11 cellular contexts compared by ENCODE assay signal in the genomic region with DNA sequence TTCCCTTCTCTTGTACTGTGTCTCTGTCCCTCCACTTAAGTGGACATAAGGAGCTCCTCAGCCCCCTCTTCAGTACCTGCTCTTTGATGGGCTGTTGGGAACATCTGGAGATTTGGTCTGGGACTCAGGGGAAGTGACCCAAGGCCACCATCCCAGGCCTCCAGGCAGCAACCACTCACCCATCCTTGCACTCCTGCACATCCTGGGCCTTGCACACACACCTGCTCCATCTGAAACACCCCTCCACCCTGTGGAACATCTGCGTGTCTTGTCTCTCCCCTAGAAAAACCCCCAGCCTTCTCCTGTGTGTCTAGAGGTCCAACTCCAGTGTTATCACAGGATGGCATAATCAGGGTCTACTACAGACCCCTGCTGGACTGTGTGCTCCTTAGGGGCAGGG.
DNase-seq lines count a peak whose midpoint lies in the region; ATAC-seq and TF ChIP-seq lines count a peak whose summit lies in the region.
"Had no signal": no experiment of that assay in that cellular context is flagged by ENCODE, and none has a peak within 500 bp of the region (broad histone marks: within the 10 kb centered on the region; RNA-seq: fewer than 3 reads in every experiment).

No MANE protein-coding gene starts in this region.

- no peak for DNase-seq in heart right ventricle
- no peak for DNase-seq in Right ventricle myocardium inferior (ENCODE audit: missing footprints)
- DNase-seq in esophagus squamous epithelium (lab: John Stamatoyannopoulos, UW): no peak
- no peak for DNase-seq in prostate gland (ENCODE audit: low spot score)
- DNase-seq in stimulated activated naive CD8-positive, alpha-beta T cell treated with anti-CD3 and anti-CD28 coated beads, Interleukin-15, amount 100 ng/mL, for 72 hours: no peak
- DNase-seq in OCI-LY7 (ENCODE audit: low spot score): no peak
- no peak for DNase-seq in NCI-H2107 (lab: John Stamatoyannopoulos, UW)
- DNase-seq: activated naive CD4-positive, alpha-beta T cell treated with anti-CD3 and anti-CD28 coated beads, Interleukin-2, amount 10 ng/mL, durations not matched to agents 7 days and 5 days; cerebellar nuclear complex; NCI-H510A treated with DMSO at 0.1 percent for 48 hours had no signal

- H3K27me3 Mint-ChIP-seq in stimulated activated naive CD8-positive, alpha-beta T cell treated with anti-CD3 and anti-CD28 coated beads, Interleukin-15, amount 100 ng/mL, for 72 hours: peaks cover 27% of the 10 kb centered on the region

- no peak overlapping the region for H3K4me3 Mint-ChIP-seq in stimulated activated naive CD8-positive, alpha-beta T cell treated with anti-CD3 and anti-CD28 coated beads, Interleukin-15, amount 100 ng/mL, for 72 hours
- H3K4me3 Mint-ChIP-seq: activated naive CD4-positive, alpha-beta T cell treated with anti-CD3 and anti-CD28 coated beads, Interleukin-2, amount 10 ng/mL, durations not matched to agents 7 days and 5 days had no signal

- CTCF ChIA-PET in OCI-LY7 (lab: Charles Lee; ENCODE audit: unreplicated experiment): no interaction called here

- WGBS in heart right ventricle, 2 donors: 76% methylated on average over 1 of the region's 1 CpG
- 100% methylated on average over 1 of the region's 1 CpG for WGBS in esophagus squamous epithelium, 2 donors
- WGBS in prostate gland: 100% methylated on average over 1 of the region's 1 CpG

- H3K27me3 ChIP-seq in heart right ventricle: no peaks in the 10 kb centered on the region
- no peaks in the 10 kb centered on the region for H3K27me3 ChIP-seq in esophagus squamous epithelium
- no peaks in the 10 kb centered on the region for H3K27me3 ChIP-seq in prostate gland (replicated peaks; ENCODE audit: insufficient read depth)

- H3K9me3 ChIP-seq in heart right ventricle (no peaks in the 10 kb centered on the region), esophagus squamous epithelium (no peaks in the 10 kb centered on the region), prostate gland (no peaks in the 10 kb centered on the region), OCI-LY7 (ENCODE audit: low read length) (no peaks in the 10 kb centered on the region)

- no peak for TF ChIP-seq POLR2A in esophagus squamous epithelium (IDR thresholded peaks at IDR 0.05)
- TF ChIP-seq POLR2A in prostate gland (IDR thresholded peaks at IDR 0.05): no peak

- H3K4me1 ChIP-seq in heart right ventricle (peaks cover 27 to 99% (median 85%) of the 10 kb centered on the region in 9 donors), esophagus squamous epithelium (peaks cover 13 to 71% (median 31%) of the 10 kb centered on the region in 3 donors), prostate gland (replicated peaks) (peaks cover 2% of the 10 kb centered on the region), OCI-LY7 (ENCODE audit: insufficient read depth, low read length, poor library complexity, severe bottlenecking) (peaks cover 26% of the 10 kb centered on the region)

- peaks cover 0 to 5% (median 0%) of the 10 kb centered on the region in 9 donors for H3K36me3 ChIP-seq in heart right ventricle
- H3K36me3 ChIP-seq in esophagus squamous epithelium: peaks cover 0 to 19% (median 0%) of the 10 kb centered on the region in 3 donors
- no peaks in the 10 kb centered on the region for H3K36me3 ChIP-seq in prostate gland
- no peaks in the 10 kb centered on the region for H3K36me3 ChIP-seq in OCI-LY7 (ENCODE audit: insufficient read depth, low read length)

- no peaks in the 10 kb centered on the region for H3K9me2 ChIP-seq in OCI-LY7 (ENCODE audit: insufficient read depth, low read length)

- no TSS peak for BruUV-seq in OCI-LY7 (replicated peaks; lab: Mats Ljungman, UMichigan)

- intact Hi-C loops in heart right ventricle (cut with DNase I): loop anchor here in 7 of 10 donors (1.0 to 5.0 kb wide), 8 partner anchors 35 to 76 kb away; partner anchors contain the start of gene MGLL (in 5 of the 7)
- intact Hi-C loops in Right ventricle myocardium inferior (cut with DNase I): loop anchor here (2.0 kb wide), 1 partner anchor 50 kb away; no protein-coding TSS in a partner anchor
- intact Hi-C loops in esophagus squamous epithelium (cut with DNase I): no loop called here
- intact Hi-C loops in prostate gland (cut with DNase I): no loop called here
- intact Hi-C loops in OCI-LY7 (cut with micrococcal nuclease; ENCODE audit: unreplicated experiment): no loop called here

- no peak for TF ChIP-seq CTCF in heart right ventricle (IDR thresholded peaks at IDR 0.05)
- no peak for TF ChIP-seq CTCF in esophagus squamous epithelium (IDR thresholded peaks at IDR 0.05)
- no peak for TF ChIP-seq CTCF in prostate gland (IDR thresholded peaks at IDR 0.05)
- TF ChIP-seq CTCF in OCI-LY7 (conservative IDR thresholded peaks at IDR 0.05; ENCODE audit: low read length): no peak

- peaks cover 20% of the 10 kb centered on the region for H3K4me1 Mint-ChIP-seq in stimulated activated naive CD8-positive, alpha-beta T cell treated with anti-CD3 and anti-CD28 coated beads, Interleukin-15, amount 100 ng/mL, for 72 hours
- H3K4me1 Mint-ChIP-seq: activated naive CD4-positive, alpha-beta T cell treated with anti-CD3 and anti-CD28 coated beads, Interleukin-2, amount 10 ng/mL, durations not matched to agents 7 days and 5 days had no signal

- H3K4me3 ChIP-seq in heart right ventricle (no peak overlapping the region), esophagus squamous epithelium (no peak overlapping the region), prostate gland (no peak overlapping the region), OCI-LY7 (ENCODE audit: low read depth, low read length, poor library complexity, severe bottlenecking) (no peak overlapping the region)

- peak overlapping the region in 1 of 2 donors; percentile 54 for H3K27ac Mint-ChIP-seq in stimulated activated naive CD8-positive, alpha-beta T cell treated with anti-CD3 and anti-CD28 coated beads, Interleukin-15, amount 100 ng/mL, for 72 hours
- H3K27ac Mint-ChIP-seq: activated naive CD4-positive, alpha-beta T cell treated with anti-CD3 and anti-CD28 coated beads, Interleukin-2, amount 10 ng/mL, durations not matched to agents 7 days and 5 days had no signal

- no peaks in the 10 kb centered on the region for H3K79me2 ChIP-seq in OCI-LY7 (ENCODE audit: insufficient read depth, low read depth, low read length)

- no peak overlapping the region for H2AFZ ChIP-seq in OCI-LY7 (ENCODE audit: low read length)

- POLR2A ChIA-PET in OCI-LY7 (lab: Charles Lee): interaction anchor here (1.0 kb wide), 1 partner anchor 11 kb away, joined by 3 read pairs; no protein-coding TSS in a partner anchor

- H3K4me2 ChIP-seq in OCI-LY7 (ENCODE audit: low read length): no peak overlapping the region

- H3K27ac ChIP-seq in heart right ventricle (peak overlapping the region; percentile 63 to 94 (median 84)), esophagus squamous epithelium (peak overlapping the region; percentile 56 to 80 (median 76)), prostate gland (peak overlapping the region; percentile 56 to 63), OCI-LY7 (ENCODE audit: low read depth, low read length, poor library complexity, severe bottlenecking) (no peak overlapping the region)

- H3K9me3 Mint-ChIP-seq in stimulated activated naive CD8-positive, alpha-beta T cell treated with anti-CD3 and anti-CD28 coated beads, Interleukin-15, amount 100 ng/mL, for 72 hours: no peaks in the 10 kb centered on the region
- H3K9me3 Mint-ChIP-seq: activated naive CD4-positive, alpha-beta T cell treated with anti-CD3 and anti-CD28 coated beads, Interleukin-2, amount 10 ng/mL, durations not matched to agents 7 days and 5 days had no signal

- ATAC-seq in heart right ventricle: peak in 1 of 8 donors; percentile 9
- no peak for ATAC-seq in Right ventricle myocardium inferior
- ATAC-seq in stimulated activated naive CD8-positive, alpha-beta T cell treated with anti-CD3 and anti-CD28 coated beads, Interleukin-15, amount 100 ng/mL, for 72 hours: no peak
- ATAC-seq in GM21576 (IDR thresholded peaks at IDR 0.05; ENCODE audit: unreplicated experiment): no peak

- H4K20me1 ChIP-seq in OCI-LY7 (ENCODE audit: insufficient read depth, low read length): no peaks in the 10 kb centered on the region

Comparison
In these comparisons a context has a peak if more than half of its experiments do, and no peak if none do; other contexts are left out.
1. intact Hi-C loops: an anchor here in heart right ventricle (1.0 to 5.0 kb wide) and Right ventricle myocardium inferior (2.0 kb wide); none called in esophagus squamous epithelium, prostate gland and OCI-LY7.